ENCODE assay signal across 10 cellular contexts in the genomic region with DNA sequence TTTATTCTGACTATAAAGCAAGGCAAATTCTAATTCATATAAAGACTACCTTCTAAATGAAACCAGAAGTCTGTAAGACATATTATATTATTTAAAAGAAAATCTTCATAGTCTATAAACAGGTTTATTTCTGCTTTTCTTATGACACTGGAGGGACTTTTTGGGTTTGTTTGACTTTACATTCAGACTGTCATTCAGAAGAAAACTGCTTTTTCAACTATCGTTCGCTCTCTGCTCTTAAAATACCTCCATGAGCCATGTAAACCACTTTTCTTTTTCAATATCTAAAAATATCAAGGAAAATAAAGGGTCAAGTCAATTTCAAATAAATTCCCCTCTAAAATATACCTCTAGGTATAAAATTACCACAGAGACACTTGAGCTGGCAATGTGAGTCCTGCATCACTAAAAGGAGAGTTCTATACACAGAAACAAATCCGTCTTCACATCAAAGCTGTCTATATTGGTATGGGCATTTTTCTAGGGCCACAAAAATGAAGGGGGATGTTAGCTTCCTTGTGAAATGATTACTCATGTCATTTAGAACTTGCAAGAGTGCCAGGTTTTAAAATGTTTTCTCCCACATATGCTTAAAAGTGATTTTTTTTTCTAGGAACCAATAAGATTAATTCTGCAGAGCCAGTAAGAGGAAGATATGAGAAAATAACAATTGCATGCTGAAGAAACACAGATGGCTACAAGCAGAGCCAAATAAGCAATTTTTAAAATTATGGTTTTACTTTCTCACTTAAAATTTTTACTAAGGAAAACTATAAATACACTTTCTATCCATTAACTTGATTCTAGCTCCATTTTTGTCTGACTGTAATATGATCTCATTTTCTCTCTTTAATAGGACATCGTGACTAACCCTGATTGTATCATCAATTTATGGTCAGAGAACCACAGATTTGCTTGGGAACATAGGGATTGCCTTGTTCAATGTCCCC.
A peak's percentile ranks its signal among the peaks of the same experiment; 100 is the strongest.
DNase-seq lines count a peak whose midpoint lies in the region; ATAC-seq and TF ChIP-seq lines count a peak whose summit lies in the region.
"Had no signal": no experiment of that assay in that cellular context is flagged by ENCODE, and none has a peak within 500 bp of the region (broad histone marks: within the 10 kb centered on the region; RNA-seq: fewer than 3 reads in every experiment).

No MANE protein-coding gene starts in this region.

- TF ChIP-seq POLR2A in vagina (IDR thresholded peaks at IDR 0.05): no peak

- POLR2A ChIA-PET in CD4-positive, alpha-beta T cell (lab: Charles Lee): interaction anchor here (1.9 kb wide), 1 partner anchor 26 kb away, joined by 7 read pairs; no protein-coding TSS in a partner anchor
- POLR2A ChIA-PET in HEK293T (lab: Yijun Ruan, JAX): no interaction called here

- H3K36me3 Mint-ChIP-seq in CD4-positive, alpha-beta T cell (ENCODE audit: low read depth): peaks cover 86% of the 10 kb centered on the region
- peaks cover 9% of the 10 kb centered on the region for H3K36me3 Mint-ChIP-seq in central memory CD8-positive, alpha-beta T cell (ENCODE audit: insufficient read depth)

- no peak for DNase-seq in CD4-positive, alpha-beta T cell
- no peak for DNase-seq in central memory CD8-positive, alpha-beta T cell (ENCODE audit: low spot score in 2 of 2)
- DNase-seq in NCI-H2107 (lab: John Stamatoyannopoulos, UW): no peak
- DNase-seq in SKM-1 (lab: John Stamatoyannopoulos, UW; ENCODE audit: unreplicated experiment): no peak
- DNase-seq in vagina (ENCODE audit: extremely low spot score in 2 of 2): no peak
- no peak for DNase-seq in HEK293T (ENCODE audit: extremely low spot score)
- DNase-seq: activated naive CD4-positive, alpha-beta T cell treated with anti-CD3 and anti-CD28 coated beads, Interleukin-2, amount 50 U/mL, for 16 hours had no signal

- CTCF ChIA-PET in CD4-positive, alpha-beta T cell (lab: Charles Lee): no interaction called here
- CTCF ChIA-PET in HEK293T (lab: Yijun Ruan, JAX): interaction anchor here (0.9 kb wide), 1 partner anchor 9 kb away, joined by 4 read pairs; no protein-coding TSS in a partner anchor

- ATAC-seq in CD4-positive, alpha-beta T cell (ENCODE audit: poor library complexity): peak; percentile 72
- peak; percentile 70 for ATAC-seq in GM19397 (IDR thresholded peaks at IDR 0.05; ENCODE audit: unreplicated experiment)
- peak; percentile 62 for ATAC-seq in HG03196 (IDR thresholded peaks at IDR 0.05; ENCODE audit: unreplicated experiment)
- ATAC-seq in central memory CD8-positive, alpha-beta T cell (replicated peaks; ENCODE audit: extremely low read depth, poor library complexity, severe bottlenecking): no peak

- no peak for TF ChIP-seq CTCF in CD4-positive, alpha-beta T cell (IDR thresholded peaks at IDR 0.05)
- no peak for TF ChIP-seq CTCF in vagina (IDR thresholded peaks at IDR 0.05)

- no peak overlapping the region for H3K4me3 ChIP-seq in vagina

- H3K27ac Mint-ChIP-seq in CD4-positive, alpha-beta T cell: peak overlapping the region; percentile 6
- H3K27ac Mint-ChIP-seq in central memory CD8-positive, alpha-beta T cell (ENCODE audit: low read depth): peak overlapping the region; percentile 18
- H3K27ac Mint-ChIP-seq: type B pancreatic cell had no signal

- H3K4me3 Mint-ChIP-seq in CD4-positive, alpha-beta T cell: no peak overlapping the region
- no peak overlapping the region for H3K4me3 Mint-ChIP-seq in central memory CD8-positive, alpha-beta T cell
- H3K4me3 Mint-ChIP-seq: type B pancreatic cell had no signal

- H3K4me1 Mint-ChIP-seq in CD4-positive, alpha-beta T cell (ENCODE audit: low read depth): peaks cover 58% of the 10 kb centered on the region
- H3K4me1 Mint-ChIP-seq in central memory CD8-positive, alpha-beta T cell: peaks cover 6% of the 10 kb centered on the region

- H3K9me3 ChIP-seq in CD4-positive, alpha-beta T cell (ENCODE audit: control insufficient read depth, low read length): no peaks in the 10 kb centered on the region
- no peaks in the 10 kb centered on the region for H3K9me3 ChIP-seq in vagina

- no peaks in the 10 kb centered on the region for H3K27me3 ChIP-seq in CD4-positive, alpha-beta T cell (ENCODE audit: control insufficient read depth, insufficient read depth, low read length)
- no peaks in the 10 kb centered on the region for H3K27me3 ChIP-seq in vagina

- no peaks in the 10 kb centered on the region for H3K9me3 Mint-ChIP-seq in CD4-positive, alpha-beta T cell
- peaks cover 4% of the 10 kb centered on the region for H3K9me3 Mint-ChIP-seq in central memory CD8-positive, alpha-beta T cell
- H3K9me3 Mint-ChIP-seq: type B pancreatic cell had no signal

- no peaks in the 10 kb centered on the region for H3K27me3 Mint-ChIP-seq in CD4-positive, alpha-beta T cell
- H3K27me3 Mint-ChIP-seq in central memory CD8-positive, alpha-beta T cell: no peaks in the 10 kb centered on the region
- H3K27me3 Mint-ChIP-seq: type B pancreatic cell had no signal

- intact Hi-C loops in CD4-positive, alpha-beta T cell (cut with DNase I, micrococcal nuclease): no loop called here
- intact Hi-C loops in vagina (cut with DNase I): no loop called here

- H3K4me1 ChIP-seq in vagina: no peaks in the 10 kb centered on the region

- no peak overlapping the region for H3K27ac ChIP-seq in CD4-positive, alpha-beta T cell (ENCODE audit: low read depth, low read length)
- no peak overlapping the region for H3K27ac ChIP-seq in vagina

- peaks cover 2 to 6% of the 10 kb centered on the region in 2 donors for H3K36me3 ChIP-seq in vagina

TF ChIP-seq in HEK293T, 16 proteins besides CTCF, POLR2A, EP300 and RAD21:
- TF ChIP-seq SP1 (IDR thresholded peaks at IDR 0.05) (no peak), ELF4 (IDR thresholded peaks at IDR 0.05) (no peak), SUZ12 (IDR thresholded peaks at IDR 0.05) (no peak), L3MBTL2 (conservative IDR thresholded peaks at IDR 0.05) (no peak)
